In the genomic region with DNA sequence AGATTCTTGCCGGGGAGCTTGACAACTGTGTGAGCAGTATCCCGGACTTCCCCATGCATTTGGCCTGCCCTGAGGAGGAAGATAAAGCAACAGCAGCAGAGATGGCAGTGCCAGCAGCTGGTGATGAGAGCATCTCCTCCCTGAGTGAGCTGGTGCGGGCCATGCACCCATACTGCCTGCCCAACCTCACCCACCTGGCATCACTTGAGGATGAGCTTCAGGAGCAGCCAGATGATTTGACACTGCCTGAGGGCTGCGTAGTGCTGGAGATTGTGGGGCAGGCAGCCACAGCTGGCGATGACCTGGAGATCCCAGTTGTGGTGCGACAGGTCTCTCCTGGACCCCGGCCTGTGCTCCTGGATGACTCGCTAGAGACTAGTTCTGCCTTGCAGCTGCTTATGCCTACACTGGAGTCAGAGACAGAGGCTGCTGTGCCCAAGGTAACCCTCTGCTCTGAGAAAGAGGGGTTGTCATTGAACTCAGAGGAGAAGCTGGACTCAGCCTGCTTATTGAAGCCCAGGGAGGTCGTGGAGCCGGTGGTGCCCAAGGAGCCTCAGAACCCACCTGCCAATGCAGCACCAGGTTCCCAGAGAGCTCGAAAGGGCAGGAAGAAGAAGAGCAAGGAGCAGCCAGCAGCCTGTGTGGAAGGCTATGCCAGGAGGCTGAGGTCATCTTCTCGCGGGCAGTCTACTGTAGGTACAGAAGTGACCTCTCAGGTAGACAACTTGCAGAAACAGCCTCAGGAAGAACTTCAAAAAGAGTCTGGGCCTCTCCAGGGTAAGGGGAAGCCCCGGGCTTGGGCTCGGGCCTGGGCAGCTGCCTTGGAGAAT, we compare ENCODE assay signal across 1 cellular context.
A peak's percentile ranks its signal among the peaks of the same experiment; 100 is the strongest.
TF ChIP-seq lines count a peak whose summit lies in the region.

No MANE protein-coding gene starts in this region.

TF ChIP-seq in HepG2, 621 proteins besides CTCF, POLR2A, EP300 and RAD21:
- peak; percentile 21 for TF ChIP-seq RBM22 (optimal IDR thresholded peaks at IDR 0.05; ENCODE audit: low read length)
- TF ChIP-seq, protein P1, sequence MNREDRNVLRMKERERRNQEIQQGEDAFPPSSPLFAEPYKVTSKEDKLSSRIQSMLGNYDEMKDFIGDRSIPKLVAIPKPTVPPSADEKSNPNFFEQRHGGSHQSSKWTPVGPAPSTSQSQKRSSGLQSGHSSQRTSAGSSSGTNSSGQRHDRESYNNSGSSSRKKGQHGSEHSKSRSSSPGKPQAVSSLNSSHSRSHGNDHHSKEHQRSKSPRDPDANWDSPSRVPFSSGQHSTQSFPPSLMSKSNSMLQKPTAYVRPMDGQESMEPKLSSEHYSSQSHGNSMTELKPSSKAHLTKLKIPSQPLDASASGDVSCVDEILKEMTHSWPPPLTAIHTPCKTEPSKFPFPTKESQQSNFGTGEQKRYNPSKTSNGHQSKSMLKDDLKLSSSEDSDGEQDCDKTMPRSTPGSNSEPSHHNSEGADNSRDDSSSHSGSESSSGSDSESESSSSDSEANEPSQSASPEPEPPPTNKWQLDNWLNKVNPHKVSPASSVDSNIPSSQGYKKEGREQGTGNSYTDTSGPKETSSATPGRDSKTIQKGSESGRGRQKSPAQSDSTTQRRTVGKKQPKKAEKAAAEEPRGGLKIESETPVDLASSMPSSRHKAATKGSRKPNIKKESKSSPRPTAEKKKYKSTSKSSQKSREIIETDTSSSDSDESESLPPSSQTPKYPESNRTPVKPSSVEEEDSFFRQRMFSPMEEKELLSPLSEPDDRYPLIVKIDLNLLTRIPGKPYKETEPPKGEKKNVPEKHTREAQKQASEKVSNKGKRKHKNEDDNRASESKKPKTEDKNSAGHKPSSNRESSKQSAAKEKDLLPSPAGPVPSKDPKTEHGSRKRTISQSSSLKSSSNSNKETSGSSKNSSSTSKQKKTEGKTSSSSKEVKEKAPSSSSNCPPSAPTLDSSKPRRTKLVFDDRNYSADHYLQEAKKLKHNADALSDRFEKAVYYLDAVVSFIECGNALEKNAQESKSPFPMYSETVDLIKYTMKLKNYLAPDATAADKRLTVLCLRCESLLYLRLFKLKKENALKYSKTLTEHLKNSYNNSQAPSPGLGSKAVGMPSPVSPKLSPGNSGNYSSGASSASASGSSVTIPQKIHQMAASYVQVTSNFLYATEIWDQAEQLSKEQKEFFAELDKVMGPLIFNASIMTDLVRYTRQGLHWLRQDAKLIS (CRISPR knock-in tag; IDR thresholded peaks at IDR 0.05): no peak
- TF ChIP-seq, protein P2, sequence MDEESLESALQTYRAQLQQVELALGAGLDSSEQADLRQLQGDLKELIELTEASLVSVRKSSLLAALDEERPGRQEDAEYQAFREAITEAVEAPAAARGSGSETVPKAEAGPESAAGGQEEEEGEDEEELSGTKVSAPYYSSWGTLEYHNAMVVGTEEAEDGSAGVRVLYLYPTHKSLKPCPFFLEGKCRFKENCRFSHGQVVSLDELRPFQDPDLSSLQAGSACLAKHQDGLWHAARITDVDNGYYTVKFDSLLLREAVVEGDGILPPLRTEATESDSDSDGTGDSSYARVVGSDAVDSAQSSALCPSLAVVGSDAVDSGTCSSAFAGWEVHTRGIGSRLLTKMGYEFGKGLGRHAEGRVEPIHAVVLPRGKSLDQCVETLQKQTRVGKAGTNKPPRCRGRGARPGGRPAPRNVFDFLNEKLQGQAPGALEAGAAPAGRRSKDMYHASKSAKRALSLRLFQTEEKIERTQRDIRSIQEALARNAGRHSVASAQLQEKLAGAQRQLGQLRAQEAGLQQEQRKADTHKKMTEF (CRISPR knock-in tag; IDR thresholded peaks at IDR 0.05): no peak
- TF ChIP-seq AGO2 (optimal IDR thresholded peaks at IDR 0.05; ENCODE audit: low read depth, low read length): peak; percentile 46
